1 cellular context compared by ENCODE assay signal in genomic region chr1:25622526-25622925, GRCh38.
TF ChIP-seq lines count a peak whose summit lies in the region.

No MANE protein-coding gene starts in this region.

TF ChIP-seq in HepG2, 621 proteins besides CTCF, POLR2A, EP300 and RAD21 (continued from another document):
- TF ChIP-seq THAP9 (CRISPR knock-in tag; IDR thresholded peaks at IDR 0.05; ENCODE audit: borderline replicate concordance) (no peak), EZH2 (conservative IDR thresholded peaks at IDR 0.05; ENCODE audit: low read depth, low read length) (no peak), ZNF605 (CRISPR knock-in tag; IDR thresholded peaks at IDR 0.05) (no peak)
